ENCODE assay signal across 15 cellular contexts in the genomic region with DNA sequence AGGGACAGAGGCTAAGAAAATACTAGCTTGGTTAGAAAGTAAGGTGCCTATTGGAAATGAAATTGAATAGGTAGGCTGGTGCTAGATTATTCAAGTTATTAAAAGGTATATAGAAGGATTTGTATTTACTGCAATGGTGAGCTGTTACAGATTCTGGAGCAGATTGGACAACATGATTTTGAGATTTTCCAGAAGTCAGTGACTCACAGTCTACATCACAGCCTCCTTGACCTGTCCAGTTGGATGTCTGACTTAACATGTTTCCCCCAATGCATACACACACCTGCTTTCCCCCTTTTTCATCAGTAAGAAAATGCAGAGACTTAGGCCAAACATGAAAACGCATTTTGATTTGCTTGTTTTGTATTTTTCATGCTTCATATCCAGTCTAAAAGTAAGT.
"Had no signal": no experiment of that assay in that cellular context is flagged by ENCODE, and none has a peak within 500 bp of the region (broad histone marks: within the 10 kb centered on the region; RNA-seq: fewer than 3 reads in every experiment).

No MANE protein-coding gene starts in this region.

- H3K27ac ChIP-seq: ascending aorta, esophagus squamous epithelium, SK-N-MC, tibial artery had no signal

- FAIRE-seq: bronchial epithelial cell, endometrium had no signal

- H3K27me3 ChIP-seq: ascending aorta, esophagus squamous epithelium, tibial artery had no signal

- H3K4me3 ChIP-seq: ascending aorta, esophagus squamous epithelium, SK-N-MC, tibial artery had no signal

- H3K9me3 ChIP-seq: ascending aorta, esophagus squamous epithelium, tibial artery had no signal

- ATAC-seq: activated naive CD8-positive, alpha-beta T cell treated with anti-CD3 and anti-CD28 coated beads, Interleukin-2, amount 50 U/mL, for 24 hours; naive thymus-derived CD8-positive, alpha-beta T cell; stimulated activated naive B cell treated with anti-CD40 and anti-IgM and Interleukin-4, amounts not matched to agents 10 μg/mL and 1 μg/mL and 100 μg/mL, for 72 hours had no signal

- DNase-seq: activated CD4-positive, alpha-beta T cell treated with anti-CD3 and anti-CD28 coated beads for 1 hour; activated CD4-positive, alpha-beta T cell treated with anti-CD3 and anti-CD28 coated beads, Interleukin-2, amount 50 U/mL, for 48 hours; activated naive CD4-positive, alpha-beta T cell treated with anti-CD3 and anti-CD28 coated beads for 36 hours; activated naive CD8-positive, alpha-beta T cell treated with anti-CD3 and anti-CD28 coated beads, Interleukin-2, amount 50 U/mL, for 24 hours; esophagus squamous epithelium; mammary epithelial cell; naive thymus-derived CD8-positive, alpha-beta T cell; stimulated activated CD4-positive, alpha-beta T cell treated with anti-CD3 and anti-CD28 coated beads, Interleukin-2, amount 100 ng/mL, for 48 hours; stimulated activated naive B cell treated with anti-CD40 and anti-IgM and Interleukin-4, amounts not matched to agents 10 μg/mL and 1 μg/mL and 100 μg/mL, for 72 hours; T-helper 1 cell had no signal
